16 cellular contexts compared by ENCODE assay signal in genomic region chr6:121678245-121678644, GRCh38.
DNase-seq lines count a peak whose midpoint lies in the region; ATAC-seq and TF ChIP-seq lines count a peak whose summit lies in the region.
"Had no signal": no experiment of that assay in that cellular context is flagged by ENCODE, and none has a peak within 500 bp of the region (broad histone marks: within the 10 kb centered on the region; RNA-seq: fewer than 3 reads in every experiment).

No MANE protein-coding gene starts in this region.

- H3K27me3 Mint-ChIP-seq in stimulated activated naive CD8-positive, alpha-beta T cell treated with anti-CD3 and anti-CD28 coated beads, Interleukin-15, amount 100 ng/mL, for 72 hours: no peaks in the 10 kb centered on the region
- H3K27me3 Mint-ChIP-seq: CD4-positive, CD25-positive, alpha-beta regulatory T cell had no signal

- H3K4me3 Mint-ChIP-seq in stimulated activated naive CD8-positive, alpha-beta T cell treated with anti-CD3 and anti-CD28 coated beads, Interleukin-15, amount 100 ng/mL, for 72 hours: no peak overlapping the region
- H3K4me3 Mint-ChIP-seq: CD4-positive, CD25-positive, alpha-beta regulatory T cell had no signal

- no peak for TF ChIP-seq CTCF in fibroblast of the aortic adventitia (IDR thresholded peaks at IDR 0.05; ENCODE audit: insufficient read depth, low read length)
- TF ChIP-seq CTCF in foreskin fibroblast (IDR thresholded peaks at IDR 0.05; ENCODE audit: low read depth, low read length): no peak

- no peaks in the 10 kb centered on the region for H3K4me1 Mint-ChIP-seq in stimulated activated naive CD8-positive, alpha-beta T cell treated with anti-CD3 and anti-CD28 coated beads, Interleukin-15, amount 100 ng/mL, for 72 hours
- H3K4me1 Mint-ChIP-seq: CD4-positive, CD25-positive, alpha-beta regulatory T cell had no signal

- DNase-seq in fibroblast of the aortic adventitia (ENCODE audit: low read depth) (peak; percentile 41), renal cortical epithelial cell (ENCODE audit: low read depth) (peak; percentile 28), AG08396 (ENCODE audit: low spot score) (no peak), foreskin fibroblast (no peak)
- no peak for DNase-seq in stimulated activated naive CD8-positive, alpha-beta T cell treated with anti-CD3 and anti-CD28 coated beads, Interleukin-15, amount 100 ng/mL, for 72 hours
- DNase-seq: BE2C; C1 segment of cervical spinal cord; CD4-positive, CD25-positive, alpha-beta regulatory T cell; DMS153; DMS79; GDM1; GM23248; HCEC 1CT had no signal

- H3K4me3 ChIP-seq in fibroblast of the aortic adventitia (ENCODE audit: low read depth, low read length) (no peak overlapping the region), foreskin fibroblast (ENCODE audit: low read depth in 1 of 2, low read length in 2 of 2) (no peak overlapping the region)
- H3K4me3 ChIP-seq: GM23248, K562 had no signal

- H3K9me3 Mint-ChIP-seq in stimulated activated naive CD8-positive, alpha-beta T cell treated with anti-CD3 and anti-CD28 coated beads, Interleukin-15, amount 100 ng/mL, for 72 hours: peaks cover 4 to 11% of the 10 kb centered on the region in 2 donors

- ATAC-seq in HG02610 (IDR thresholded peaks at IDR 0.05; ENCODE audit: unreplicated experiment) (peak; percentile 63), SK-N-SH treated with all-trans-retinoic acid at 6 μM for 48 hours (peak; percentile 51; the same call in 1 of the 3 replicates)
- no peak for ATAC-seq in stimulated activated naive CD8-positive, alpha-beta T cell treated with anti-CD3 and anti-CD28 coated beads, Interleukin-15, amount 100 ng/mL, for 72 hours
- ATAC-seq: K562 had no signal

- no peak overlapping the region for H3K27ac Mint-ChIP-seq in stimulated activated naive CD8-positive, alpha-beta T cell treated with anti-CD3 and anti-CD28 coated beads, Interleukin-15, amount 100 ng/mL, for 72 hours
- H3K27ac Mint-ChIP-seq: CD4-positive, CD25-positive, alpha-beta regulatory T cell had no signal

TF ChIP-seq in SK-N-SH treated with all-trans-retinoic acid at 6 μM for 48 hours, 23 proteins besides CTCF, POLR2A, EP300 and RAD21:
- TF ChIP-seq ZC3H10 (CRISPR knock-in tag; IDR thresholded peaks at IDR 0.05): no peak
- no peak for TF ChIP-seq ESRRG (CRISPR knock-in tag; IDR thresholded peaks at IDR 0.05)
- TF ChIP-seq TOX (CRISPR knock-in tag; IDR thresholded peaks at IDR 0.05; ENCODE audit: borderline replicate concordance): no peak
- TF ChIP-seq CSDC2 (CRISPR knock-in tag; IDR thresholded peaks at IDR 0.05): no peak
- TF ChIP-seq GLIS3 (CRISPR knock-in tag; IDR thresholded peaks at IDR 0.05): no peak
- no peak for TF ChIP-seq SNAI2 (CRISPR knock-in tag; IDR thresholded peaks at IDR 0.05)
- no peak for TF ChIP-seq TCF4 (CRISPR knock-in tag; IDR thresholded peaks at IDR 0.05; ENCODE audit: borderline replicate concordance)
- no peak for TF ChIP-seq ARNTL (CRISPR knock-in tag; IDR thresholded peaks at IDR 0.05; ENCODE audit: borderline replicate concordance, low read depth)
- no peak for TF ChIP-seq PATZ1 (CRISPR knock-in tag; IDR thresholded peaks at IDR 0.05; ENCODE audit: borderline replicate concordance)
- no peak for TF ChIP-seq OSR1 (CRISPR knock-in tag; IDR thresholded peaks at IDR 0.05)

Comparison
In these comparisons a context has a peak if more than half of its experiments do, and no peak if none do; other contexts are left out.
1. DNase-seq: peak in fibroblast of the aortic adventitia (single experiment) and renal cortical epithelial cell (single experiment); none in AG08396 (single experiment), foreskin fibroblast (0 of 2) and stimulated activated naive CD8-positive, alpha-beta T cell treated with anti-CD3 and anti-CD28 coated beads, Interleukin-15, amount 100 ng/mL, for 72 hours (0 of 2).